ENCODE assay signal across 1 cellular context in genomic region chr17:40320771-40321501, GRCh38.
TF ChIP-seq lines count a peak whose summit lies in the region.

No MANE protein-coding gene starts in this region.

TF ChIP-seq in HEK293, 187 proteins besides CTCF, POLR2A, EP300 and RAD21 (continued from another document):
- TF ChIP-seq ZNF645 (tag by site-specific recombination; IDR thresholded peaks at IDR 0.05) (no peak), ZNF140 (tag by site-specific recombination; IDR thresholded peaks at IDR 0.05) (no peak), ZNF280D (tag by site-specific recombination; IDR thresholded peaks at IDR 0.05) (no peak), ZNF37A (tag by site-specific recombination; IDR thresholded peaks at IDR 0.05) (no peak), ZNF777 (tag by site-specific recombination; IDR thresholded peaks at IDR 0.05; ENCODE audit: borderline replicate concordance) (no peak), ZNF555 (tag by site-specific recombination; conservative IDR thresholded peaks at IDR 0.05) (no peak), ZNF513 (tag by site-specific recombination; IDR thresholded peaks at IDR 0.05) (peak; percentile 72), KLF16 (tag by site-specific recombination; IDR thresholded peaks at IDR 0.05) (no peak)
